11 cellular contexts compared by ENCODE assay signal in the genomic region with DNA sequence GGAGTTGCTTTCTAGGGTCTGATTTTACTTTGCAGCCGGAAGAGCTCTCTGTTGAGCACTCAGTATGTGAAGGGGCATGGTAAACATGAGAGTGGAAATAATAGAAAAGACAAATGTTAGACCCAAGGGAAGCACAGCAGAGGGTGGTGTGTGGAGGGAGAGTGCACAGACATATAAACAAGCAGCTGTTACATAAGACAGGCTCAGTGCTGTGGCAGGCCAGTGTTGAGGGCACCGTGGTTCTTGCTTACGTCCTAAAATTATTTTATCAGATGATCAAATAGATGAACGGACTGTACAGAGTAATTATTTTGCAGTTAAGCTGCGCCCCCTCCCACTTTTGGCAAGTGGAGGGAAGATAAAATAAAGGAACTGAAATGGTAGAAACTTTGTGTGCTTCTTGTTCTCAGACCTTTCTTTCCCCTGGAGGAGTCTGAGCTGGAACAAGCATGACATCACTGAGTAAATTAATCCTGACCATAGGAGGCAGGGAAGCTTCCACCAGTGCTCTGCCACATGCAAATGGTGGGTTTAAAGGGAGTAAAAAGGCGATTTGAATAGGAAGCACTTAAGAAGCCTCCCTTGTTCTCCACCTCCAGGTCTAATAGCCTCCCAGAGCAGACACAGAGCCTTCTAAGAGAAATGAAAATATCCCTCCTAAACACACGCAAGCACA.
A peak's percentile ranks its signal among the peaks of the same experiment; 100 is the strongest.
DNase-seq lines count a peak whose midpoint lies in the region; ATAC-seq and TF ChIP-seq lines count a peak whose summit lies in the region.
"Had no signal": no experiment of that assay in that cellular context is flagged by ENCODE, and none has a peak within 500 bp of the region (broad histone marks: within the 10 kb centered on the region; RNA-seq: fewer than 3 reads in every experiment).

No MANE protein-coding gene starts in this region.

- H3K4me3 ChIP-seq in GM23248 (no peak overlapping the region), left ventricle myocardium inferior (peak overlapping the region; percentile 32), psoas muscle (peak overlapping the region; percentile 13)

- H3K9me2 ChIP-seq in GM23248 (ENCODE audit: insufficient read depth), result no peaks in the 10 kb centered on the region

- H3K4me1 ChIP-seq in GM23248 (ENCODE audit: insufficient read depth) (no peaks in the 10 kb centered on the region), left ventricle myocardium inferior (peaks cover 21% of the 10 kb centered on the region), psoas muscle (peaks cover 6% of the 10 kb centered on the region)

- no peaks in the 10 kb centered on the region for H3K9me3 ChIP-seq in GM23248 (ENCODE audit: low read depth)
- H3K9me3 ChIP-seq in left ventricle myocardium inferior (replicated peaks), result no peaks in the 10 kb centered on the region
- H3K9me3 ChIP-seq in psoas muscle, result no peaks in the 10 kb centered on the region

- no peak overlapping the region for H3K4me2 ChIP-seq in GM23248 (ENCODE audit: unreplicated experiment)

- no peaks in the 10 kb centered on the region for H4K20me1 ChIP-seq in GM23248 (ENCODE audit: insufficient read depth)

- no peak overlapping the region for H3K9ac ChIP-seq in GM23248

- TF ChIP-seq CTCF in left ventricle myocardium inferior (IDR thresholded peaks at IDR 0.05; ENCODE audit: borderline replicate concordance), result no peak
- no peak for TF ChIP-seq CTCF in psoas muscle (IDR thresholded peaks at IDR 0.05)

- peak in 3 of 4 donors; percentile 44 to 63 (median 55) for ATAC-seq in psoas muscle

- peak; percentile 8 for DNase-seq in GM23248
- peak; percentile 83 for DNase-seq in NCI-H526 treated with DMSO at 0.1 percent for 48 hours (lab: John Stamatoyannopoulos, UW)
- no peak for DNase-seq in left ventricle myocardium inferior
- no peak for DNase-seq in psoas muscle
- no peak for DNase-seq in NCI-H1048 (lab: John Stamatoyannopoulos, UW)
- DNase-seq in stimulated activated CD4-positive, alpha-beta T cell treated with anti-CD3 and anti-CD28 coated beads, Interleukin-12 subunit alpha, Interleukin-12 subunit beta, amount 100 ng/mL, for 4 hours, result no peak
- DNase-seq in NAMALWA (ENCODE audit: low spot score), result no peak
- DNase-seq in CD1c-positive myeloid dendritic cell (ENCODE audit: extremely low spot score), result no peak
- DNase-seq: CD4-positive, CD25-positive, alpha-beta regulatory T cell; IMR-90; stimulated activated CD4-positive, alpha-beta T cell treated with anti-CD3 and anti-CD28 coated beads, Interleukin-2, amount 100 ng/mL, for 48 hours had no signal

- H3K27ac ChIP-seq in GM23248 (no peak overlapping the region), left ventricle myocardium inferior (replicated peaks) (peak overlapping the region; percentile 80), psoas muscle (peak overlapping the region; percentile 17)

- H2AFZ ChIP-seq in GM23248, result no peak overlapping the region

- intact Hi-C loops in left ventricle myocardium inferior (cut with micrococcal nuclease), result no loop called here
- intact Hi-C loops in psoas muscle (cut with DNase I), result no loop called here

- H3K27me3 ChIP-seq in GM23248 (replicated peaks; ENCODE audit: insufficient read depth) (no peaks in the 10 kb centered on the region; the same call in 1 of the 2 replicates), left ventricle myocardium inferior (ENCODE audit: low read depth) (no peaks in the 10 kb centered on the region), psoas muscle (ENCODE audit: insufficient read depth in 3 of 3, low read length in 2 of 3) (no peaks in the 10 kb centered on the region)

- no peaks in the 10 kb centered on the region for H3K79me2 ChIP-seq in GM23248 (ENCODE audit: insufficient read depth)

- H3K36me3 ChIP-seq in GM23248 (ENCODE audit: low read depth) (no peaks in the 10 kb centered on the region), left ventricle myocardium inferior (no peaks in the 10 kb centered on the region), psoas muscle (ENCODE audit: insufficient read depth in 1 of 2, low read depth in 1 of 2) (no peaks in the 10 kb centered on the region)

- WGBS in GM23248 (ENCODE audit: low coverage in 1 of 2, low lambda C conversion rate in 2 of 2, missing lambda C conversion rate in 2 of 2), 2 experiments, result 5 to 9% methylated on average over 7 of the region's 7 CpGs
- WGBS in psoas muscle, 3 donors, result 27 to 38% (median 27%) methylated on average over 7 of the region's 7 CpGs

- H3F3A ChIP-seq in GM23248 (ENCODE audit: insufficient read depth), result no peaks in the 10 kb centered on the region

- in situ Hi-C loops in GM23248 (cut with MboI), result no loop called here

Comparison
In these comparisons a context has a peak if more than half of its experiments do, and no peak if none do; other contexts are left out.
1. DNase-seq: peak in GM23248 (single experiment) and NCI-H526 treated with DMSO at 0.1 percent for 48 hours (single experiment); none in left ventricle myocardium inferior (single experiment), psoas muscle (0 of 2), NCI-H1048 (single experiment), stimulated activated CD4-positive, alpha-beta T cell treated with anti-CD3 and anti-CD28 coated beads, Interleukin-12 subunit alpha, Interleukin-12 subunit beta, amount 100 ng/mL, for 4 hours (single experiment), NAMALWA (single experiment) and CD1c-positive myeloid dendritic cell (single experiment).